Comparison of ENCODE assay signal across 17 cellular contexts in genomic region chr9:81573415-81574321, GRCh38.
DNase-seq lines count a peak whose midpoint lies in the region; ATAC-seq and TF ChIP-seq lines count a peak whose summit lies in the region.
"Had no signal": no experiment of that assay in that cellular context is flagged by ENCODE, and none has a peak within 500 bp of the region (broad histone marks: within the 10 kb centered on the region; RNA-seq: fewer than 3 reads in every experiment).

No MANE protein-coding gene starts in this region.

- no peak overlapping the region for H3K4me3 Mint-ChIP-seq in glutamatergic neuron (ENCODE audit: unreplicated experiment)
- H3K4me3 Mint-ChIP-seq in neural progenitor cell = peak overlapping the region; percentile 46
- no peak overlapping the region for H3K4me3 Mint-ChIP-seq in Caco-2 (ENCODE audit: unreplicated experiment)

- ATAC-seq in GM18505 (IDR thresholded peaks at IDR 0.05; ENCODE audit: unreplicated experiment) (no peak), GM21786 (IDR thresholded peaks at IDR 0.05; ENCODE audit: unreplicated experiment) (no peak)

- intact Hi-C loops in Caco-2 (cut with micrococcal nuclease; ENCODE audit: unreplicated experiment) = no loop called here

- H3K4me3 ChIP-seq in H7 (ENCODE audit: insufficient read depth, low read depth, low read length) = no peak overlapping the region
- no peak overlapping the region for H3K4me3 ChIP-seq in SJSA1
- no peak overlapping the region for H3K4me3 ChIP-seq in neural progenitor cell
- H3K4me3 ChIP-seq in Caco-2 (ENCODE audit: low read depth, low read length) = no peak overlapping the region
- H3K4me3 ChIP-seq: MG63 had no signal

- H3K9me3 ChIP-seq in SJSA1 (replicated peaks) (no peaks in the 10 kb centered on the region), neural progenitor cell (ENCODE audit: low read depth) (no peaks in the 10 kb centered on the region), Caco-2 (no peaks in the 10 kb centered on the region)
- H3K9me3 ChIP-seq: MG63 had no signal

- TF ChIP-seq CTCF in glutamatergic neuron (IDR thresholded peaks at IDR 0.05; ENCODE audit: partially characterized antibody, unreplicated experiment) = no peak
- TF ChIP-seq CTCF in neural progenitor cell (IDR thresholded peaks at IDR 0.05) = peak; percentile 33
- no peak for TF ChIP-seq CTCF in Caco-2 (IDR thresholded peaks at IDR 0.05; ENCODE audit: insufficient read depth in 1 of 2, low read depth in 1 of 2, low read length in 1 of 2, severe bottlenecking in 1 of 2, unreplicated experiment in 1 of 2)

- no peaks in the 10 kb centered on the region for H3K79me2 ChIP-seq in neural progenitor cell (ENCODE audit: low read depth)

- H3K36me3 Mint-ChIP-seq in glutamatergic neuron (ENCODE audit: unreplicated experiment) (peaks cover 5% of the 10 kb centered on the region), neural progenitor cell (peaks cover 5% of the 10 kb centered on the region), Caco-2 (ENCODE audit: insufficient read depth, unreplicated experiment) (no peaks in the 10 kb centered on the region)

- H4K20me1 ChIP-seq in neural progenitor cell (ENCODE audit: low read depth) = peaks cover 5% of the 10 kb centered on the region

- POLR2A ChIA-PET in Caco-2 (lab: Charles Lee) = no interaction called here

- TF ChIP-seq POLR2A in GM18505 (IDR thresholded peaks at IDR 0.05; ENCODE audit: borderline replicate concordance, extremely low read depth, insufficient read depth, insufficient read length) = no peak

- H3K4me1 Mint-ChIP-seq in glutamatergic neuron (ENCODE audit: low read depth, unreplicated experiment) (peaks cover 13% of the 10 kb centered on the region), neural progenitor cell (peaks cover 33% of the 10 kb centered on the region), Caco-2 (ENCODE audit: low read depth, unreplicated experiment) (no peaks in the 10 kb centered on the region)

- H3K27me3 ChIP-seq in H7 (ENCODE audit: control insufficient read depth, insufficient read depth, low read length) (no peaks in the 10 kb centered on the region), SJSA1 (replicated peaks) (no peaks in the 10 kb centered on the region), neural progenitor cell (no peaks in the 10 kb centered on the region), Caco-2 (replicated peaks; ENCODE audit: control insufficient read depth, insufficient read depth, low read length) (no peaks in the 10 kb centered on the region)
- H3K27me3 ChIP-seq: MG63 had no signal

- peak overlapping the region; percentile 36 for H3K27ac Mint-ChIP-seq in glutamatergic neuron (ENCODE audit: unreplicated experiment)
- peak overlapping the region; percentile 88 for H3K27ac Mint-ChIP-seq in neural progenitor cell
- H3K27ac Mint-ChIP-seq in Caco-2 (ENCODE audit: unreplicated experiment) = no peak overlapping the region

- H3K9me3 Mint-ChIP-seq in glutamatergic neuron (ENCODE audit: unreplicated experiment) (peaks cover 6% of the 10 kb centered on the region), neural progenitor cell (no peaks in the 10 kb centered on the region), Caco-2 (ENCODE audit: unreplicated experiment) (no peaks in the 10 kb centered on the region)

- H3K27me3 Mint-ChIP-seq in glutamatergic neuron (ENCODE audit: unreplicated experiment) (peaks cover 3% of the 10 kb centered on the region), neural progenitor cell (ENCODE audit: insufficient read depth, low read depth) (peaks cover 15% of the 10 kb centered on the region), Caco-2 (ENCODE audit: insufficient read depth, unreplicated experiment) (no peaks in the 10 kb centered on the region)

- peaks cover 27% of the 10 kb centered on the region for H3K4me1 ChIP-seq in SJSA1 (replicated peaks)
- peaks cover 10% of the 10 kb centered on the region for H3K4me1 ChIP-seq in neural progenitor cell
- H3K4me1 ChIP-seq in Caco-2 = no peaks in the 10 kb centered on the region

- no peak overlapping the region for H2AFZ ChIP-seq in neural progenitor cell (replicated peaks)

- H3K36me3 ChIP-seq in H7 (replicated peaks; ENCODE audit: control insufficient read depth, insufficient read depth, low read length) (no peaks in the 10 kb centered on the region; the same call in 1 of the 2 replicates), SJSA1 (no peaks in the 10 kb centered on the region), neural progenitor cell (no peaks in the 10 kb centered on the region), Caco-2 (ENCODE audit: control insufficient read depth, insufficient read depth, low read length) (no peaks in the 10 kb centered on the region)
- H3K36me3 ChIP-seq: MG63 had no signal

- no peak overlapping the region for H3K9ac ChIP-seq in neural progenitor cell
- H3K9ac ChIP-seq: KMS-11 had no signal

- H3K27ac ChIP-seq in SJSA1 (peak overlapping the region; percentile 2; the same call in 1 of the 2 replicates), neural progenitor cell (no peak overlapping the region)
- H3K27ac ChIP-seq: C4-2B, KMS-11 had no signal

- CTCF ChIA-PET in Caco-2 (lab: Charles Lee) = no interaction called here

- DNase-seq in H7 (peak; percentile 36), SJSA1 (ENCODE audit: low read depth in 1 of 2, low spot score in 2 of 2) (no peak), glutamatergic neuron (no peak), neural progenitor cell (ENCODE audit: low spot score) (peak; percentile 50), Caco-2 (no peak), RPMI8226 (no peak)
- DNase-seq: Calu3, MG63, NCI-H1092, NCI-H146, NCI-H2081, NCI-H524 treated with DMSO at 0.1 percent for 48 hours, SHP77 treated with DMSO at 0.1 percent for 48 hours had no signal

- peaks cover 12% of the 10 kb centered on the region for H3F3A ChIP-seq in neural progenitor cell (ENCODE audit: low read depth)

- no TSS peak for BruUV-seq in Caco-2 (replicated peaks; lab: Mats Ljungman, UMichigan)

- H3K4me2 ChIP-seq in neural progenitor cell = peak overlapping the region; percentile 48
- H3K4me2 ChIP-seq: KMS-11 had no signal

Comparison
In these comparisons a context has a peak if more than half of its experiments do, and no peak if none do; other contexts are left out.
1. DNase-seq: peak in H7 (single experiment) and neural progenitor cell (single experiment); none in SJSA1 (0 of 2), glutamatergic neuron (single experiment), Caco-2 (0 of 2) and RPMI8226 (single experiment).